In genomic region chr12:40224439-40225291, GRCh38 we compare ENCODE assay signal across 8 cellular contexts. TPM values are rescaled to one million over a fixed set of nuclear protein-coding genes. Genes with fewer than 3 reads are reported as not detected.
DNase-seq lines count a peak whose midpoint lies in the region; ATAC-seq, FAIRE-seq and TF ChIP-seq lines count a peak whose summit lies in the region.

Gene LRRK2 (plus strand): TSS chr12:40224997. CDS start chr12:40225132, 135 bp downstream.

- H4K8ac ChIP-seq in H1 (ENCODE audit: extremely low read depth, insufficient read depth, low read length) (peak within 1 kb of the TSS; percentile 45; the same call in 1 of the 2 replicates), mesendoderm (ENCODE audit: low read depth, low read length) (no peak within 1 kb of the TSS)

- in situ Hi-C loops in HAP-1 (cut with MboI; ENCODE audit: low sequenced_read_pairs) = no loop called here

- peak within 1 kb of the TSS; percentile 63 to 81 for H3K4me2 ChIP-seq in H1 (ENCODE audit: insufficient read depth in 1 of 2, low read depth in 2 of 2, low read length in 2 of 2)
- peak within 1 kb of the TSS; percentile 73 for H3K4me2 ChIP-seq in mesendoderm (ENCODE audit: low read length)

- H2BK12ac ChIP-seq in H1 (ENCODE audit: low read depth, low read length) = no peak within 1 kb of the TSS

- peak within 1 kb of the TSS; percentile 91; the same call in 1 of the 2 replicates for H2AFZ ChIP-seq in H1 (ENCODE audit: low read length)

- H3K4me1 Mint-ChIP-seq in activated CD8-positive, alpha-beta T cell treated with anti-CD3 and anti-CD28 coated beads, Interleukin-2, amount 10 ng/mL, durations not matched to agents 7 days and 5 days (ENCODE audit: low read depth) = peaks cover 16% of the 10 kb centered on the region

- H3K9me3 Mint-ChIP-seq in activated CD8-positive, alpha-beta T cell treated with anti-CD3 and anti-CD28 coated beads, Interleukin-2, amount 10 ng/mL, durations not matched to agents 7 days and 5 days (ENCODE audit: insufficient read depth) = no peaks in the 10 kb centered on the region

- FAIRE-seq in H1 (lab: Jason Lieb, UNC) = no peak

- no peak within 1 kb of the TSS for H2AK5ac ChIP-seq in H1 (ENCODE audit: low read depth, low read length)
- H2AK5ac ChIP-seq in mesendoderm (ENCODE audit: low read length) = no peak within 1 kb of the TSS

- no peak within 1 kb of the TSS for H3K23ac ChIP-seq in H1 (ENCODE audit: insufficient read length)
- H3K23ac ChIP-seq in mesendoderm (ENCODE audit: low read length) = no peak within 1 kb of the TSS

- H3K27ac Mint-ChIP-seq in activated CD8-positive, alpha-beta T cell treated with anti-CD3 and anti-CD28 coated beads, Interleukin-2, amount 10 ng/mL, durations not matched to agents 7 days and 5 days = no peak within 1 kb of the TSS

- peak within 1 kb of the TSS; percentile 62 for H3K4me3 Mint-ChIP-seq in activated CD8-positive, alpha-beta T cell treated with anti-CD3 and anti-CD28 coated beads, Interleukin-2, amount 10 ng/mL, durations not matched to agents 7 days and 5 days

- H2BK20ac ChIP-seq in H1 (ENCODE audit: low read length) = 0 out of 2 replicates have a peak within 1 kb of the TSS, but pooled peaks have one; percentile 72

- H3K9ac ChIP-seq in H1 (replicated peaks in 1 of 4; ENCODE audit: extremely low read depth in 1 of 4, low read depth in 3 of 4, low read length in 3 of 4) = peak within 1 kb of the TSS in 2 of 4 experiments; percentile 20 to 50; a peak in 3 of 7 replicates
- H3K9ac ChIP-seq in mesendoderm (ENCODE audit: low read length) = peak within 1 kb of the TSS; percentile 56

- H3K4ac ChIP-seq in H1 (replicated peaks; ENCODE audit: insufficient read length, low read depth, low read length) = no peak within 1 kb of the TSS
- H3K4ac ChIP-seq in mesendoderm (ENCODE audit: low read depth, low read length) = no peak within 1 kb of the TSS

- H3K36me3 ChIP-seq in HAP-1 (replicated peaks) = no peaks in the 10 kb centered on the region
- H3K36me3 ChIP-seq in H1 (ENCODE audit: control insufficient read depth in 2 of 4, insufficient read depth in 4 of 4, low read length in 3 of 4) = no peaks in the 10 kb centered on the region
- H3K36me3 ChIP-seq in mesendoderm (ENCODE audit: control insufficient read depth, insufficient read depth, low read length) = no peaks in the 10 kb centered on the region

- peaks cover 6% of the 10 kb centered on the region; the same call in 1 of the 2 replicates for H3K23me2 ChIP-seq in H1 (ENCODE audit: low read depth, low read length)

- CTCF ChIA-PET in activated CD8-positive, alpha-beta T cell treated with anti-CD3 and anti-CD28 coated beads, Interleukin-2, amount 10 ng/mL, durations not matched to agents 7 days and 5 days (lab: Charles Lee) = interaction anchor here (0.8 kb wide), 1 partner anchor 89 kb away, joined by 3 read pairs; no protein-coding TSS in a partner anchor
- CTCF ChIA-PET in H1 (lab: Charles Lee; ENCODE audit: partially characterized antibody) = no interaction called here

- no peak within 1 kb of the TSS for H4K91ac ChIP-seq in H1 (replicated peaks; ENCODE audit: insufficient read length, low read length)

- H3K27me3 Mint-ChIP-seq in activated CD8-positive, alpha-beta T cell treated with anti-CD3 and anti-CD28 coated beads, Interleukin-2, amount 10 ng/mL, durations not matched to agents 7 days and 5 days (ENCODE audit: low read depth) = peaks cover 38% of the 10 kb centered on the region

- WGBS in H1 (ENCODE audit: extremely low coverage in 1 of 2, insufficient coverage in 1 of 2, insufficient read length in 1 of 2, insufficient replicate concordance in 2 of 2, low coverage in 1 of 2, low lambda C conversion rate in 2 of 2, missing lambda C conversion rate in 1 of 2), 2 experiments = 6% methylated on average over 18 of the region's 78 CpGs; no CpG with 5 or more reads in 1 of the 2 experiments
- WGBS in mesendoderm (ENCODE audit: extremely low coverage, insufficient coverage, low lambda C conversion rate) = no CpG with 5 or more reads among the region's 78 CpGs

- TF ChIP-seq RAD21 in H1 (IDR thresholded peaks at IDR 0.05 in 1 of 2, conservative IDR thresholded peaks at IDR 0.05 in 1 of 2; ENCODE audit: low read depth in 2 of 2, low read length in 2 of 2) = no peak

- H3K4me1 ChIP-seq in HAP-1 (peaks cover 16% of the 10 kb centered on the region), H1 (replicated peaks in 1 of 4; ENCODE audit: control insufficient read depth in 3 of 4, insufficient read depth in 4 of 4, low read length in 3 of 4) (no peaks in the 10 kb centered on the region; a peak in 2 of 7 replicates), mesendoderm (ENCODE audit: control insufficient read depth, low read depth, low read length) (no peaks in the 10 kb centered on the region)

- no peaks in the 10 kb centered on the region for H3K79me2 ChIP-seq in H1 (ENCODE audit: control insufficient read depth in 1 of 2, insufficient read depth in 2 of 2, low read length in 2 of 2)
- no peaks in the 10 kb centered on the region for H3K79me2 ChIP-seq in mesendoderm (ENCODE audit: control insufficient read depth, insufficient read depth, low read length)

- H2BK120ac ChIP-seq in H1 (replicated peaks; ENCODE audit: low read depth, low read length) = no peak within 1 kb of the TSS
- peak within 1 kb of the TSS; percentile 76 for H2BK120ac ChIP-seq in mesendoderm (ENCODE audit: low read depth, low read length)

- H2BK15ac ChIP-seq in H1 (ENCODE audit: low read length) (no peak within 1 kb of the TSS), mesendoderm (replicated peaks; ENCODE audit: low read depth) (no peak within 1 kb of the TSS)

- H3K18ac ChIP-seq in H1 (ENCODE audit: extremely low read depth, low read length) = peak within 1 kb of the TSS; percentile 48
- peak within 1 kb of the TSS; percentile 95 for H3K18ac ChIP-seq in mesendoderm (ENCODE audit: low read length)

- TF ChIP-seq CTCF in GM12875 (IDR thresholded peaks at IDR 0.05; ENCODE audit: borderline replicate concordance, insufficient read depth, low read depth, low read length) (no peak), NB4 (IDR thresholded peaks at IDR 0.05; ENCODE audit: low read depth, low read length) (no peak), H1 (IDR thresholded peaks at IDR 0.05; ENCODE audit: control extremely low read depth in 1 of 3, insufficient read depth in 1 of 3, low read depth in 1 of 3, low read length in 3 of 3) (no peak)

- peak; percentile 87 for ATAC-seq in activated CD8-positive, alpha-beta T cell treated with anti-CD3 and anti-CD28 coated beads, Interleukin-2, amount 10 ng/mL, durations not matched to agents 7 days and 5 days

- H3K79me1 ChIP-seq in H1 (ENCODE audit: low read depth, low read length) = no peaks in the 10 kb centered on the region
- H3K79me1 ChIP-seq in mesendoderm (ENCODE audit: low read length) = no peaks in the 10 kb centered on the region

- POLR2A ChIA-PET in activated CD8-positive, alpha-beta T cell treated with anti-CD3 and anti-CD28 coated beads, Interleukin-2, amount 10 ng/mL, durations not matched to agents 7 days and 5 days (lab: Charles Lee) = no interaction called here
- POLR2A ChIA-PET in H1 (lab: Charles Lee; ENCODE audit: partially characterized antibody) = interaction anchor here (0.6 kb wide), 1 partner anchor 69 kb away, joined by 3 read pairs; no protein-coding TSS in a partner anchor

- H3K9me3 ChIP-seq in HAP-1 (no peaks in the 10 kb centered on the region), H1 (ENCODE audit: insufficient read depth in 2 of 2, low read depth in 1 of 2, low read length in 1 of 2) (no peaks in the 10 kb centered on the region)

- TF ChIP-seq POLR2A in NB4 (IDR thresholded peaks at IDR 0.05; ENCODE audit: extremely low read depth, insufficient read length) (peak; percentile 82), H1 (IDR thresholded peaks at IDR 0.05; ENCODE audit: control extremely low read depth in 1 of 2, low read depth in 2 of 2, low read length in 2 of 2) (no peak)

- H3K36me3 Mint-ChIP-seq in activated CD8-positive, alpha-beta T cell treated with anti-CD3 and anti-CD28 coated beads, Interleukin-2, amount 10 ng/mL, durations not matched to agents 7 days and 5 days (ENCODE audit: low read depth) = no peaks in the 10 kb centered on the region

- H3K14ac ChIP-seq in H1 (ENCODE audit: insufficient read length) = no peak within 1 kb of the TSS

- no peak within 1 kb of the TSS for H3K56ac ChIP-seq in H1 (replicated peaks; ENCODE audit: insufficient read length, low read depth, low read length)
- H3K56ac ChIP-seq in mesendoderm (ENCODE audit: low read length) = peak within 1 kb of the TSS; percentile 79

- no peak for TF ChIP-seq EP300 in H1 (IDR thresholded peaks at IDR 0.05; ENCODE audit: borderline replicate concordance in 1 of 2, low read depth in 2 of 2, low read length in 2 of 2)

- no peak within 1 kb of the TSS for H4K5ac ChIP-seq in H1 (ENCODE audit: insufficient read length, low read depth, low read length)
- H4K5ac ChIP-seq in mesendoderm (ENCODE audit: low read length) = no peak within 1 kb of the TSS

- H3K27me3 ChIP-seq in HAP-1 (ENCODE audit: low read depth) (no peaks in the 10 kb centered on the region), H1 (replicated peaks in 1 of 4; ENCODE audit: control insufficient read depth in 3 of 4, extremely low read depth in 1 of 4, insufficient read depth in 3 of 4, low read length in 3 of 4) (peaks cover 0 to 24% (median 11%) of the 10 kb centered on the region in 4 experiments; a peak in 4 of 7 replicates), mesendoderm (ENCODE audit: insufficient read depth, low read length, poor library complexity) (peaks cover 3% of the 10 kb centered on the region)

- H4K20me1 ChIP-seq in H1 (replicated peaks in 1 of 2; ENCODE audit: control insufficient read depth in 1 of 2, insufficient read depth in 2 of 2, low read length in 2 of 2) = no peaks in the 10 kb centered on the region

- peak within 1 kb of the TSS; percentile 11 for H3K4me3 ChIP-seq in GM12875 (ENCODE audit: low read depth, low read length)
- H3K4me3 ChIP-seq in HAP-1 = peak within 1 kb of the TSS; percentile 30
- H3K4me3 ChIP-seq in NB4 (ENCODE audit: low read depth, low read length) = peak within 1 kb of the TSS; percentile 55
- peak within 1 kb of the TSS; percentile 43 to 77 (median 54) for H3K4me3 ChIP-seq in H1 (ENCODE audit: extremely low read depth in 1 of 4, insufficient read depth in 2 of 4, low read depth in 3 of 4, low read length in 4 of 4)
- H3K4me3 ChIP-seq in mesendoderm (ENCODE audit: low read length) = peak within 1 kb of the TSS; percentile 16

- H2BK5ac ChIP-seq in H1 (ENCODE audit: low read depth, low read length) (no peak within 1 kb of the TSS), mesendoderm (ENCODE audit: low read length) (no peak within 1 kb of the TSS)

- DNase-seq in HAP-1 (ENCODE audit: low spot score in 2 of 2) (peak; percentile 39 to 76), NB4 (ENCODE audit: low read depth) (peak; percentile 98), H1 (ENCODE audit: low read depth in 1 of 2, low spot score in 2 of 2) (peak in 1 of 2 experiments; percentile 63), mesendoderm (peak; percentile 44), NCI-H1048 (lab: John Stamatoyannopoulos, UW) (no peak)
- DNase-seq in activated CD8-positive, alpha-beta T cell treated with anti-CD3 and anti-CD28 coated beads, Interleukin-2, amount 10 ng/mL, durations not matched to agents 7 days and 5 days = peak; percentile 58
- peak; percentile 11 to 28 for DNase-seq in stimulated activated CD8-positive, alpha-beta memory T cell treated with anti-CD3 and anti-CD28 coated beads, Interleukin-7, amount 100 ng/mL, for 48 hours (ENCODE audit: extremely low read depth in 1 of 2, low read depth in 1 of 2)

- H3K27ac ChIP-seq in H1 (ENCODE audit: low read depth, low read length) = no peak within 1 kb of the TSS
- H3K27ac ChIP-seq in mesendoderm (ENCODE audit: low read depth, low read length) = no peak within 1 kb of the TSS

RNA-seq across cellular contexts. Expression of gene LRRK2, which starts in this region (rescaled TPM):
- total RNA-seq in activated CD8-positive, alpha-beta T cell treated with anti-CD3 and anti-CD28 coated beads, Interleukin-2, amount 10 ng/mL, durations not matched to agents 7 days and 5 days = under 1 TPM in 1 of 2 experiments, not detected in 1; 0.10 TPM
- 0.13 and 0.19 TPM in 2 replicates for total RNA-seq in H1 (2021; fragmentation: NEBNext Ultra II Directional; extraction: Animal tissue kit (Norgen Biotek cat#: 25700))
- 0.06 TPM in 1 of 2 replicates, not detected in the other for polyA plus RNA-seq in H1 (2011; rRNA removed)
- polyA plus RNA-seq in H1 (2011; cell fraction: cytosol; rRNA removed) = 0.03 TPM
- polyA plus RNA-seq in H1 (2011; cell fraction: nucleus; rRNA removed) = 0.03 TPM
- 0.03 to 0.26 TPM (median 0.21 TPM) in 4 replicates for polyA plus RNA-seq in H1 (2012, experiment 1 of 2)
- not detected for polyA plus RNA-seq in H1 (2012, experiment 2 of 2)
- polyA plus RNA-seq in H1 (2013, experiment 1 of 2) = 0.04 TPM
- polyA plus RNA-seq in H1 (2013, experiment 2 of 2) = 0.06 TPM
- 0.15 and 0.32 TPM in 2 replicates for polyA minus RNA-seq in H1 (2011; rRNA and poly(A)+ RNA removed)
- not detected for polyA minus RNA-seq in H1 (2011; cell fraction: cytosol; rRNA and poly(A)+ RNA removed)
- polyA minus RNA-seq in H1 (2011; cell fraction: nucleus; rRNA and poly(A)+ RNA removed) = 0.30 TPM
- polyA plus RNA-seq in mesendoderm (2013, experiment 1 of 2) = 0.03 TPM
- polyA plus RNA-seq in mesendoderm (2013, experiment 2 of 2) = 0.03 TPM

Comparison
In these comparisons a context has a peak if more than half of its experiments do, and no peak if none do; other contexts are left out.
1. Peak in DNase-seq and ATAC-seq in activated CD8-positive, alpha-beta T cell treated with anti-CD3 and anti-CD28 coated beads, Interleukin-2, amount 10 ng/mL, durations not matched to agents 7 days and 5 days; RNA of the gene not detected or under 1 TPM.